Comparison of ENCODE assay signal across 8 cellular contexts in genomic region chr5:95554647-95555548, GRCh38. TPM values are rescaled to one million over a fixed set of nuclear protein-coding genes. Genes with fewer than 3 reads are reported as not detected.
A peak's percentile ranks its signal among the peaks of the same experiment; 100 is the strongest.
DNase-seq lines count a peak whose midpoint lies in the region; ATAC-seq, FAIRE-seq and TF ChIP-seq lines count a peak whose summit lies in the region.

Gene ARSK, plus strand, starts transcription at chr5:95555101. Its CDS starts 178 bp downstream, at chr5:95555279.
Gene SKIC3, minus strand, starts transcription at chr5:95554977. Its CDS starts 7,827 bp downstream, at chr5:95547150.

- H3K9me3 Mint-ChIP-seq in T-cell (no peaks in the 10 kb centered on the region), progenitor cell of endocrine pancreas (ENCODE audit: low read depth) (no peaks in the 10 kb centered on the region)

- CTCF ChIA-PET in T-cell (lab: Charles Lee): interaction anchor here in 1 of 2 donors (1.0 to 1.5 kb wide), 3 partner anchors 77 to 109 kb away, joined by 4 to 7 read pairs (median 4); partner anchors contain the start of gene RFESD

- H3K36me3 Mint-ChIP-seq in T-cell: peaks cover 23% of the 10 kb centered on the region
- H3K36me3 Mint-ChIP-seq in progenitor cell of endocrine pancreas (ENCODE audit: insufficient read depth): peaks cover 6% of the 10 kb centered on the region

- FAIRE-seq in GM12892 (lab: Jason Lieb, UNC): peak; percentile 96

- TF ChIP-seq CTCF in left ventricle myocardium inferior (IDR thresholded peaks at IDR 0.05; ENCODE audit: borderline replicate concordance) (peak; percentile 57), progenitor cell of endocrine pancreas (IDR thresholded peaks at IDR 0.05; ENCODE audit: unreplicated experiment) (peak; percentile 44)

- intact Hi-C loops in left ventricle myocardium inferior (cut with micrococcal nuclease): no loop called here

- under 1% methylated on average over 62 of the region's 63 CpGs for WGBS in urinary bladder

- ATAC-seq in HG02852 (IDR thresholded peaks at IDR 0.05; ENCODE audit: unreplicated experiment): peak; percentile 90
- peak; percentile 87 to 91 (median 90) for ATAC-seq in T-cell (replicated peaks in 1 of 4)

- peak within 1 kb of the TSS; percentile 76 for H3K4me3 ChIP-seq in left ventricle myocardium inferior
- peak within 1 kb of the TSS; percentile 64 for H3K4me3 ChIP-seq in urinary bladder (ENCODE audit: low read depth, low read length)

- H3K4me1 Mint-ChIP-seq in T-cell (peaks cover 48 to 62% (median 53%) of the 10 kb centered on the region in 3 donors), progenitor cell of endocrine pancreas (ENCODE audit: low read depth) (peaks cover 14% of the 10 kb centered on the region)

- H3K36me3 ChIP-seq in left ventricle myocardium inferior: peaks cover 4% of the 10 kb centered on the region
- H3K36me3 ChIP-seq in urinary bladder (ENCODE audit: insufficient read depth): no peaks in the 10 kb centered on the region

- no peaks in the 10 kb centered on the region for H3K9me3 ChIP-seq in left ventricle myocardium inferior (replicated peaks)

- H3K27me3 Mint-ChIP-seq in T-cell: no peaks in the 10 kb centered on the region
- H3K27me3 Mint-ChIP-seq in progenitor cell of endocrine pancreas: no peaks in the 10 kb centered on the region

- peak within 1 kb of the TSS; percentile 94 to 96 for H3K27ac Mint-ChIP-seq in T-cell
- peak within 1 kb of the TSS; percentile 94 for H3K27ac Mint-ChIP-seq in progenitor cell of endocrine pancreas

- POLR2A ChIA-PET in T-cell (lab: Charles Lee): interaction anchor here in 1 of 2 donors (0.6 to 1.2 kb wide), 2 partner anchors 92 to 1623 kb away, joined by 3 to 6 read pairs; partner anchors contain the start of gene RFESD

- H3K27ac ChIP-seq in left ventricle myocardium inferior (replicated peaks): peak within 1 kb of the TSS; percentile 87
- peak within 1 kb of the TSS; percentile 96 for H3K27ac ChIP-seq in urinary bladder (ENCODE audit: low read depth)

- H3K4me1 ChIP-seq in left ventricle myocardium inferior (peaks cover 43% of the 10 kb centered on the region), urinary bladder (ENCODE audit: insufficient read depth) (no peaks in the 10 kb centered on the region)

- H3K27me3 ChIP-seq in left ventricle myocardium inferior (ENCODE audit: low read depth): no peaks in the 10 kb centered on the region

- H3K4me3 Mint-ChIP-seq in T-cell (peak within 1 kb of the TSS; percentile 87 to 98 (median 89)), progenitor cell of endocrine pancreas (ENCODE audit: low read depth) (peak within 1 kb of the TSS; percentile 92)

- peak; percentile 71 for TF ChIP-seq POLR2A in GM12892 (IDR thresholded peaks at IDR 0.05; ENCODE audit: low read depth, low read length)

- peak; percentile 53 for DNase-seq in GM12892 (ENCODE audit: insufficient read length)
- peak; percentile 92 for DNase-seq in NCI-H1436 treated with DMSO at 0.1 percent for 48 hours (lab: John Stamatoyannopoulos, UW)
- DNase-seq in T-cell: peak; percentile 84 to 95 (median 90)
- peak; percentile 96 for DNase-seq in amniotic stem cell (lab: John Stamatoyannopoulos, UW)
- peak; percentile 93 for DNase-seq in left ventricle myocardium inferior
- peak; percentile 81 for DNase-seq in progenitor cell of endocrine pancreas (ENCODE audit: low spot score, unreplicated experiment)

RNA-seq across cellular contexts. Expression of gene ARSK, which starts in this region (rescaled TPM):
- polyA plus RNA-seq in GM12892 (2012; ENCODE audit: missing spikeins): 4.5 TPM
- 1 to 10 TPM; 4.2 to 6.9 (median 6.2) TPM for total RNA-seq in T-cell
- total RNA-seq in left ventricle myocardium inferior: 3.7 TPM
- 11.2 and 11.5 TPM in 2 replicates for total RNA-seq in progenitor cell of endocrine pancreas
- total RNA-seq in urinary bladder: 10.4 TPM
- polyA plus RNA-seq in urinary bladder: 9.5 TPM

RNA-seq across cellular contexts. Expression of gene SKIC3, which starts in this region (rescaled TPM):
- 47.5 TPM for polyA plus RNA-seq in GM12892 (2012; ENCODE audit: missing spikeins)
- total RNA-seq in T-cell (10 to 100 TPM; 62.7 to 85.6 (median 76.3) TPM), left ventricle myocardium inferior (62.0 TPM), progenitor cell of endocrine pancreas (84.2 and 86.1 TPM in 2 replicates), urinary bladder (253 TPM)
- 28.3 TPM for polyA plus RNA-seq in urinary bladder

Comparison
In these comparisons a context has a peak if more than half of its experiments do, and no peak if none do; other contexts are left out.
1. Peak in every context shown above with its lines: DNase-seq, ATAC-seq, H3K4me3 ChIP-seq and H3K27ac ChIP-seq.